Comparison of ENCODE assay signal across 8 cellular contexts in the genomic region with DNA sequence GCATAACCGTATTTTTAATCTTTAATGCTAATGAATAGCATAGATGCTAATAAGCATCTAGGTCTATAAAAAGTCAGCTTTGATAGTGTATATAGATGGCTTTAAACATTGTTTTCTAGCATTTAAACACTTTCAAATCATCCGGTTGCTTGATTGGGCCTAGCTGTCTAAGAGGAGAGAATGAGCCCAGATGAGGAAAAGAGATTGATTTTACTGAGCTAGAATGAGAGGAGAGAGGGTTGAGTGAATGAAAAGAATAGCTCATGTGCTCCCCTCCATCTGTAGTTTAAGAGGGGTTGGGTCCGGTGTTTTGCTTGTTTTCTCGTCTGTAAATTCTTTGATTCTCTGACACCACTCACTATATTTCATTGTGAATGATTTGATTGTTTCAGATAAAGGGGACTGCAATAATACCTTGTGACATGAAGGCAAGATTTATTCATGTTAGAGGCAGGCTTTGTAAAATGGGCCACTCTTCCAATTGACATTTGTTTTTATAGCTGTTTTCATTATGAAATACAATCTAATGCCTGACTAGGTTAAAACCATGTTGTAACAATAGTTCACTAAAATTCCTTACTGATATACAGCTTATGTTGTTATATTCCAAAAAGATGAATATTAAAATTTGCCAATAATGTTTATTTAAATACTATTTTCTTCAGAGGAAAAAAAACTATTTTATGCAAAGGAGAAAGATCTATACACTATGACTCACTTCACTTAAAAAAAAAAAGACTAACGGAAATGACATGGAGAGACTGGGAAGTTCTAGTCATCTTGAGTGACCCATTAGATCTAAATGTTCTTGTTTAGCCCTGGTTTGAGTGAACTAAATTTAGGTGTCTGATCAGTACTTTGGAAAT. TPM values are rescaled to one million over a fixed set of nuclear protein-coding genes. Genes with fewer than 3 reads are reported as not detected.
DNase-seq lines count a peak whose midpoint lies in the region; ATAC-seq, FAIRE-seq and TF ChIP-seq lines count a peak whose summit lies in the region.

No MANE protein-coding gene starts in this region.

- H3K9me3 Mint-ChIP-seq in activated naive CD4-positive, alpha-beta T cell treated with anti-CD3 and anti-CD28 coated beads, Interleukin-2, amount 10 ng/mL, durations not matched to agents 7 days and 5 days = no peaks in the 10 kb centered on the region

- peaks cover 79% of the 10 kb centered on the region for H3K79me2 ChIP-seq in HepG2 (ENCODE audit: insufficient read depth, low read length)

- FAIRE-seq in HepG2 (lab: Jason Lieb, UNC) = no peak

- no TSS peak for BruUV-seq in HepG2 (replicated peaks; lab: Mats Ljungman, UMichigan)

- no peak for TF ChIP-seq EP300 in HepG2 (IDR thresholded peaks at IDR 0.05; ENCODE audit: low read depth in 2 of 2, low read length in 2 of 2)
- no peak for TF ChIP-seq EP300 in HepG2 (CRISPR knock-in tag; IDR thresholded peaks at IDR 0.05; ENCODE audit: borderline replicate concordance)
- TF ChIP-seq EP300 in tibial nerve (IDR thresholded peaks at IDR 0.05) = no peak

- TF ChIP-seq POLR2A in adrenal gland (IDR thresholded peaks at IDR 0.05) (no peak), HepG2 (IDR thresholded peaks at IDR 0.05; ENCODE audit: insufficient read depth in 1 of 2, low read depth in 2 of 2, low read length in 2 of 2) (no peak), tibial nerve (IDR thresholded peaks at IDR 0.05) (no peak)

- H3K9me3 ChIP-seq in adrenal gland (replicated peaks in 1 of 3) (no peaks in the 10 kb centered on the region), HepG2 (ENCODE audit: low read length) (no peaks in the 10 kb centered on the region), tibial nerve (no peaks in the 10 kb centered on the region)

- H3K36me3 Mint-ChIP-seq in activated naive CD4-positive, alpha-beta T cell treated with anti-CD3 and anti-CD28 coated beads, Interleukin-2, amount 10 ng/mL, durations not matched to agents 7 days and 5 days = peaks cover 38% of the 10 kb centered on the region

- CTCF ChIA-PET in activated naive CD4-positive, alpha-beta T cell treated with anti-CD3 and anti-CD28 coated beads, Interleukin-2, amount 10 ng/mL, durations not matched to agents 7 days and 5 days (lab: Charles Lee) = interaction anchor here (0.8 to 3.5 kb wide), 10 partner anchors 11 to 62 kb away, joined by 3 to 19 read pairs (median 4); no protein-coding TSS in a partner anchor
- CTCF ChIA-PET in HepG2 (lab: Yijun Ruan, JAX; ENCODE audit: low intra/inter-chr PET ratio, low total read pairs) = no interaction called here

- H3K4me3 ChIP-seq in adrenal gland (peak overlapping the region in 1 of 4 donors; percentile 92), HepG2 (replicated peaks in 1 of 3; ENCODE audit: insufficient read depth in 1 of 3, low read depth in 2 of 3, low read length in 3 of 3) (no peak overlapping the region), tibial nerve (peak overlapping the region in 1 of 4 donors; percentile 11)

- H3K4me2 ChIP-seq in HepG2 (ENCODE audit: low read depth, low read length) = peak overlapping the region; percentile 96

- H3K4me1 ChIP-seq in adrenal gland (replicated peaks in 1 of 2) = peaks cover 41 to 79% of the 10 kb centered on the region in 2 donors
- H3K4me1 ChIP-seq in HepG2 (ENCODE audit: insufficient read depth, low read length) = peaks cover 57% of the 10 kb centered on the region
- peaks cover 0 to 80% (median 55%) of the 10 kb centered on the region in 4 donors for H3K4me1 ChIP-seq in tibial nerve

- H2AFZ ChIP-seq in HepG2 (ENCODE audit: low read length) = no peak overlapping the region

- H4K20me1 ChIP-seq in HepG2 (ENCODE audit: insufficient read depth, low read length) = peaks cover 18% of the 10 kb centered on the region

- peaks cover 76% of the 10 kb centered on the region for H3K4me1 Mint-ChIP-seq in activated naive CD4-positive, alpha-beta T cell treated with anti-CD3 and anti-CD28 coated beads, Interleukin-2, amount 10 ng/mL, durations not matched to agents 7 days and 5 days

- TF ChIP-seq CTCF in adrenal gland (IDR thresholded peaks at IDR 0.05) (no peak), HepG2 (CRISPR knock-in tag; IDR thresholded peaks at IDR 0.05) (no peak), tibial nerve (IDR thresholded peaks at IDR 0.05) (no peak)

- 26 to 35% (median 28%) methylated on average over 5 of the region's 5 CpGs for WGBS in adrenal gland, 4 donors
- 93% methylated on average over 5 of the region's 5 CpGs for WGBS in HepG2 (ENCODE audit: low lambda C conversion rate)
- 42 to 43% methylated on average over 5 of the region's 5 CpGs for WGBS in tibial nerve, 2 donors

- H3K27ac ChIP-seq in adrenal gland (peak overlapping the region; percentile 10 to 90 (median 82)), HepG2 (ENCODE audit: extremely low read length, insufficient read depth, low read length) (no peak overlapping the region), tibial nerve (peak overlapping the region; percentile 20 to 93 (median 66))

- no peaks in the 10 kb centered on the region for H3K27me3 Mint-ChIP-seq in activated naive CD4-positive, alpha-beta T cell treated with anti-CD3 and anti-CD28 coated beads, Interleukin-2, amount 10 ng/mL, durations not matched to agents 7 days and 5 days

- no peak for DNase-seq in activated naive CD4-positive, alpha-beta T cell treated with anti-CD3 and anti-CD28 coated beads, Interleukin-2, amount 10 ng/mL, durations not matched to agents 7 days and 5 days
- no peak for DNase-seq in activated naive CD4-positive, alpha-beta T cell treated with anti-CD3 and anti-CD28 coated beads, Interleukin-2, amount 50 U/mL, for 16 hours
- no peak for DNase-seq in adrenal gland
- no peak for DNase-seq in HepG2 (ENCODE audit: low spot score)
- DNase-seq in tibial nerve (ENCODE audit: low spot score in 2 of 2) = no peak
- no peak for DNase-seq in NCI-H2107 treated with DMSO at 0.1 percent for 48 hours (lab: John Stamatoyannopoulos, UW; ENCODE audit: unreplicated experiment)

- H3K27me3 ChIP-seq in adrenal gland = no peaks in the 10 kb centered on the region
- H3K27me3 ChIP-seq in HepG2 (ENCODE audit: control insufficient read depth in 1 of 2, insufficient read depth in 2 of 2, low read length in 2 of 2) = no peaks in the 10 kb centered on the region; a peak in 1 of 5 replicates
- H3K27me3 ChIP-seq in tibial nerve = no peaks in the 10 kb centered on the region

- no peak for TF ChIP-seq RAD21 in HepG2 (CRISPR knock-in tag; IDR thresholded peaks at IDR 0.05)

- no peak for ATAC-seq in HepG2
- ATAC-seq in HG03442 (IDR thresholded peaks at IDR 0.05; ENCODE audit: unreplicated experiment) = no peak
- ATAC-seq in HG03108 (IDR thresholded peaks at IDR 0.05; ENCODE audit: unreplicated experiment) = no peak

- peak overlapping the region; percentile 93 for H3K27ac Mint-ChIP-seq in activated naive CD4-positive, alpha-beta T cell treated with anti-CD3 and anti-CD28 coated beads, Interleukin-2, amount 10 ng/mL, durations not matched to agents 7 days and 5 days

- H3K4me3 Mint-ChIP-seq in activated naive CD4-positive, alpha-beta T cell treated with anti-CD3 and anti-CD28 coated beads, Interleukin-2, amount 10 ng/mL, durations not matched to agents 7 days and 5 days = peak overlapping the region; percentile 94

- POLR2A ChIA-PET in HepG2 (lab: Yijun Ruan, JAX) = interaction anchor here (0.9 to 1.7 kb wide), 5 partner anchors 10 to 347 kb away, joined by 3 to 7 read pairs (median 3); no protein-coding TSS in a partner anchor

- in situ Hi-C loops in HepG2 (cut with HindIII; ENCODE audit: extremely low pct_ligation_motif_present, low pct_unique_long_range_greater_than_20kb) = no loop called here

- intact Hi-C loops in adrenal gland (cut with DNase I) (no loop called here), HepG2 (cut with micrococcal nuclease; ENCODE audit: unreplicated experiment) (loop anchor here (5.0 kb wide), 1 partner anchor 49 kb away; no protein-coding TSS in a partner anchor)

- H3K36me3 ChIP-seq in adrenal gland (replicated peaks in 1 of 2) (no peaks in the 10 kb centered on the region), HepG2 (replicated peaks in 1 of 2; ENCODE audit: control insufficient read depth in 1 of 2, insufficient read depth in 2 of 2, low read length in 2 of 2) (no peaks in the 10 kb centered on the region), tibial nerve (no peaks in the 10 kb centered on the region)

- H3K9ac ChIP-seq in HepG2 (ENCODE audit: insufficient read depth, low read depth, low read length) = no peak overlapping the region

TF ChIP-seq in HepG2, 621 proteins besides CTCF, POLR2A, EP300 and RAD21 (continues in another document):
- no peak for TF ChIP-seq KAT8 (CRISPR knock-in tag; IDR thresholded peaks at IDR 0.05)

RNA-seq across cellular contexts. Expression of gene PTPN1, which starts 3.2 kb away (rescaled TPM):
- total RNA-seq in adrenal gland (10 to 100 TPM; 31.0 to 49.2 (median 36.3) TPM), HepG2 (2016; rRNA removed; fragmentation: Illumina TruSeq; extraction: Trizol) (33.3 and 37.2 TPM in 2 replicates), tibial nerve (10 to 100 TPM; 20.7 to 26.7 (median 23.7) TPM)
- polyA plus RNA-seq in adrenal gland (10 to 100 TPM; 17.0 to 49.0 (median 24.5) TPM), HepG2 (2011; rRNA removed) (16.8 and 17.7 TPM in 2 replicates)
- total RNA-seq in HepG2 (2016; cell fraction: cytosol; rRNA removed; fragmentation: Illumina TruSeq; extraction: Trizol; ENCODE audit: low read depth) = 4.1 and 4.3 TPM in 2 replicates
- total RNA-seq in HepG2 (2016; cell fraction: insoluble cytoplasmic fraction; rRNA removed; fragmentation: Illumina TruSeq; extraction: Trizol) = 31.0 and 34.8 TPM in 2 replicates
- 16.1 and 17.5 TPM in 2 replicates for total RNA-seq in HepG2 (2016; cell fraction: membrane; rRNA removed; fragmentation: Illumina TruSeq; extraction: Trizol)
- total RNA-seq in HepG2 (2016; cell fraction: nucleus; rRNA removed; fragmentation: Illumina TruSeq; extraction: Trizol) = 22.9 and 26.4 TPM in 2 replicates
- polyA plus RNA-seq in HepG2 (2011; cell fraction: cytosol; rRNA removed) = 14.7 and 18.4 TPM in 2 replicates
- polyA plus RNA-seq in HepG2 (2011; cell fraction: nucleus; rRNA removed) = 21.4 and 23.7 TPM in 2 replicates
- polyA plus RNA-seq in HepG2 (2012) = 20.9 and 24.3 TPM in 2 replicates
- 2.4 and 2.5 TPM in 2 replicates for polyA plus RNA-seq in HepG2 (2016; cell fraction: cytosol; fragmentation: Illumina TruSeq; extraction: Trizol; ENCODE audit: low read depth)
- polyA plus RNA-seq in HepG2 (2016; cell fraction: insoluble cytoplasmic fraction; fragmentation: Illumina TruSeq; extraction: Trizol; ENCODE audit: low read depth) = 33.0 and 39.3 TPM in 2 replicates
- polyA plus RNA-seq in HepG2 (2016; cell fraction: membrane; fragmentation: Illumina TruSeq; extraction: Trizol; ENCODE audit: low read depth) = 9.4 and 10.0 TPM in 2 replicates
- polyA plus RNA-seq in HepG2 (2016; cell fraction: nucleus; fragmentation: Illumina TruSeq; extraction: Trizol; ENCODE audit: insufficient read depth, low read depth) = 31.1 and 31.8 TPM in 2 replicates
- 27.4 and 30.1 TPM in 2 replicates for polyA minus RNA-seq in HepG2 (2011; rRNA and poly(A)+ RNA removed; ENCODE audit: low replicate concordance)
- polyA minus RNA-seq in HepG2 (2011; cell fraction: cytosol; rRNA and poly(A)+ RNA removed) = 12.4 and 15.0 TPM in 2 replicates
- polyA minus RNA-seq in HepG2 (2011; cell fraction: nucleus; rRNA and poly(A)+ RNA removed) = 23.0 and 24.9 TPM in 2 replicates
